Comparison of ENCODE assay signal across 8 cellular contexts in genomic region chr12:47705571-47706425, GRCh38. TPM values are rescaled to one million over a fixed set of nuclear protein-coding genes. Genes with fewer than 3 reads are reported as not detected.
DNase-seq lines count a peak whose midpoint lies in the region; ATAC-seq and TF ChIP-seq lines count a peak whose summit lies in the region.

A gene with protein sequence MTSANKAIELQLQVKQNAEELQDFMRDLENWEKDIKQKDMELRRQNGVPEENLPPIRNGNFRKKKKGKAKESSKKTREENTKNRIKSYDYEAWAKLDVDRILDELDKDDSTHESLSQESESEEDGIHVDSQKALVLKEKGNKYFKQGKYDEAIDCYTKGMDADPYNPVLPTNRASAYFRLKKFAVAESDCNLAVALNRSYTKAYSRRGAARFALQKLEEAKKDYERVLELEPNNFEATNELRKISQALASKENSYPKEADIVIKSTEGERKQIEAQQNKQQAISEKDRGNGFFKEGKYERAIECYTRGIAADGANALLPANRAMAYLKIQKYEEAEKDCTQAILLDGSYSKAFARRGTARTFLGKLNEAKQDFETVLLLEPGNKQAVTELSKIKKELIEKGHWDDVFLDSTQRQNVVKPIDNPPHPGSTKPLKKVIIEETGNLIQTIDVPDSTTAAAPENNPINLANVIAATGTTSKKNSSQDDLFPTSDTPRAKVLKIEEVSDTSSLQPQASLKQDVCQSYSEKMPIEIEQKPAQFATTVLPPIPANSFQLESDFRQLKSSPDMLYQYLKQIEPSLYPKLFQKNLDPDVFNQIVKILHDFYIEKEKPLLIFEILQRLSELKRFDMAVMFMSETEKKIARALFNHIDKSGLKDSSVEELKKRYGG (minus strand): TSS chr12:47706030. CDS start chr12:47702840, 3,190 bp downstream.

- H3K27ac Mint-ChIP-seq in activated naive CD8-positive, alpha-beta T cell treated with anti-CD3 and anti-CD28 coated beads, Interleukin-2, amount 50 U/mL, for 24 hours = peak within 1 kb of the TSS; percentile 95

- TF ChIP-seq CTCF in GM12865 (IDR thresholded peaks at IDR 0.05; ENCODE audit: insufficient read depth, low read depth, low read length, missing control alignments) = peak; percentile 62
- TF ChIP-seq CTCF in cardiac muscle cell (IDR thresholded peaks at IDR 0.05; ENCODE audit: low read depth, low read length) = peak; percentile 55
- TF ChIP-seq CTCF in parathyroid adenoma (IDR thresholded peaks at IDR 0.05) = peak; percentile 57
- TF ChIP-seq CTCF in tibial nerve (IDR thresholded peaks at IDR 0.05) = peak; percentile 70 to 90 (median 76)

- H3K4me1 ChIP-seq in cardiac muscle cell (ENCODE audit: low read depth) (peaks cover 9% of the 10 kb centered on the region), parathyroid adenoma (no peaks in the 10 kb centered on the region), tibial nerve (peaks cover 0 to 37% (median 8%) of the 10 kb centered on the region in 4 donors)

- H3K36me3 ChIP-seq in cardiac muscle cell (peaks cover 5% of the 10 kb centered on the region), parathyroid adenoma (ENCODE audit: control insufficient read depth, insufficient read depth, low read length) (no peaks in the 10 kb centered on the region), tibial nerve (peaks cover 0 to 3% (median 0%) of the 10 kb centered on the region in 3 donors)

- H3K27ac ChIP-seq in cardiac muscle cell = peak within 1 kb of the TSS; percentile 90
- H3K27ac ChIP-seq in parathyroid adenoma = peak within 1 kb of the TSS; percentile 78
- H3K27ac ChIP-seq in tibial nerve = peak within 1 kb of the TSS; percentile 84 to 95 (median 91)

- H3K27me3 ChIP-seq in cardiac muscle cell (no peaks in the 10 kb centered on the region), parathyroid adenoma (ENCODE audit: control insufficient read depth, insufficient read depth, low read length) (no peaks in the 10 kb centered on the region), tibial nerve (no peaks in the 10 kb centered on the region)

- peaks cover 21% of the 10 kb centered on the region for H3K36me3 Mint-ChIP-seq in activated naive CD8-positive, alpha-beta T cell treated with anti-CD3 and anti-CD28 coated beads, Interleukin-2, amount 50 U/mL, for 24 hours (ENCODE audit: low read depth)

- H3K4me3 ChIP-seq in GM12865 (ENCODE audit: low read depth, low read length) = peak within 1 kb of the TSS; percentile 91
- H3K4me3 ChIP-seq in cardiac muscle cell = peak within 1 kb of the TSS; percentile 82
- H3K4me3 ChIP-seq in parathyroid adenoma (ENCODE audit: low read depth, low read length) = peak within 1 kb of the TSS; percentile 97
- H3K4me3 ChIP-seq in tibial nerve = peak within 1 kb of the TSS; percentile 94 to 100 (median 98)

- peaks cover 11% of the 10 kb centered on the region for H3K79me2 ChIP-seq in parathyroid adenoma

- peak; percentile 97 for DNase-seq in GM12865 (ENCODE audit: low read depth)
- DNase-seq in NCI-H128 (lab: John Stamatoyannopoulos, UW; ENCODE audit: unreplicated experiment) = peak; percentile 87
- peak; percentile 89 for DNase-seq in SW480 (ENCODE audit: low spot score)
- DNase-seq in activated naive CD8-positive, alpha-beta T cell treated with anti-CD3 and anti-CD28 coated beads, Interleukin-2, amount 50 U/mL, for 24 hours = peak; percentile 99
- DNase-seq in cardiac muscle cell (ENCODE audit: low read depth in 1 of 2, low spot score in 1 of 2) = peak; percentile 94 to 97
- peak; percentile 95 to 97 for DNase-seq in tibial nerve (ENCODE audit: low spot score in 2 of 2)

- H3K9me3 Mint-ChIP-seq in activated naive CD8-positive, alpha-beta T cell treated with anti-CD3 and anti-CD28 coated beads, Interleukin-2, amount 50 U/mL, for 24 hours = no peaks in the 10 kb centered on the region

- H3K4me2 ChIP-seq in parathyroid adenoma (ENCODE audit: low read length) = peak within 1 kb of the TSS; percentile 84

- H3K4me3 Mint-ChIP-seq in activated naive CD8-positive, alpha-beta T cell treated with anti-CD3 and anti-CD28 coated beads, Interleukin-2, amount 50 U/mL, for 24 hours = peak within 1 kb of the TSS; percentile 88

- TF ChIP-seq EP300 in tibial nerve (IDR thresholded peaks at IDR 0.05) = peak; percentile 42 to 93

- ATAC-seq in HG02678 (IDR thresholded peaks at IDR 0.05; ENCODE audit: unreplicated experiment) = peak; percentile 82
- peak; percentile 93 for ATAC-seq in activated naive CD8-positive, alpha-beta T cell treated with anti-CD3 and anti-CD28 coated beads, Interleukin-2, amount 50 U/mL, for 24 hours

- peaks cover 63% of the 10 kb centered on the region for H3K4me1 Mint-ChIP-seq in activated naive CD8-positive, alpha-beta T cell treated with anti-CD3 and anti-CD28 coated beads, Interleukin-2, amount 50 U/mL, for 24 hours

- TF ChIP-seq POLR2A in tibial nerve (IDR thresholded peaks at IDR 0.05) = peak; percentile 58 to 70

- peaks cover 3% of the 10 kb centered on the region for H3K27me3 Mint-ChIP-seq in activated naive CD8-positive, alpha-beta T cell treated with anti-CD3 and anti-CD28 coated beads, Interleukin-2, amount 50 U/mL, for 24 hours

- H2AFZ ChIP-seq in parathyroid adenoma = peak within 1 kb of the TSS; percentile 97

- H3K9ac ChIP-seq in parathyroid adenoma = peak within 1 kb of the TSS; percentile 21

- no peaks in the 10 kb centered on the region for H3K9me3 ChIP-seq in cardiac muscle cell (ENCODE audit: low read depth)
- H3K9me3 ChIP-seq in parathyroid adenoma (ENCODE audit: control insufficient read depth, low read length) = no peaks in the 10 kb centered on the region
- H3K9me3 ChIP-seq in tibial nerve = no peaks in the 10 kb centered on the region

- WGBS in tibial nerve, 2 donors = 0% methylated on average over 46 to 52 of the region's 66 CpGs

RNA-seq across cellular contexts. Expression of the gene that starts here (rescaled TPM):
- total RNA-seq in cardiac muscle cell (13.9 and 24.9 TPM in 2 replicates), tibial nerve (10 to 100 TPM in 3 of 4 donors, 1 to 10 TPM in 1; 8.8 to 19.2 (median 15.5) TPM)
- polyA plus RNA-seq in cardiac muscle cell = 44.3 and 60.8 TPM in 2 replicates

Comparison
In these comparisons a context has a peak if more than half of its experiments do, and no peak if none do; other contexts are left out.
1. Peak in every context shown above with its lines: DNase-seq, ATAC-seq, H3K4me3 ChIP-seq and H3K27ac ChIP-seq.